1 cellular context compared by ENCODE assay signal in the genomic region with DNA sequence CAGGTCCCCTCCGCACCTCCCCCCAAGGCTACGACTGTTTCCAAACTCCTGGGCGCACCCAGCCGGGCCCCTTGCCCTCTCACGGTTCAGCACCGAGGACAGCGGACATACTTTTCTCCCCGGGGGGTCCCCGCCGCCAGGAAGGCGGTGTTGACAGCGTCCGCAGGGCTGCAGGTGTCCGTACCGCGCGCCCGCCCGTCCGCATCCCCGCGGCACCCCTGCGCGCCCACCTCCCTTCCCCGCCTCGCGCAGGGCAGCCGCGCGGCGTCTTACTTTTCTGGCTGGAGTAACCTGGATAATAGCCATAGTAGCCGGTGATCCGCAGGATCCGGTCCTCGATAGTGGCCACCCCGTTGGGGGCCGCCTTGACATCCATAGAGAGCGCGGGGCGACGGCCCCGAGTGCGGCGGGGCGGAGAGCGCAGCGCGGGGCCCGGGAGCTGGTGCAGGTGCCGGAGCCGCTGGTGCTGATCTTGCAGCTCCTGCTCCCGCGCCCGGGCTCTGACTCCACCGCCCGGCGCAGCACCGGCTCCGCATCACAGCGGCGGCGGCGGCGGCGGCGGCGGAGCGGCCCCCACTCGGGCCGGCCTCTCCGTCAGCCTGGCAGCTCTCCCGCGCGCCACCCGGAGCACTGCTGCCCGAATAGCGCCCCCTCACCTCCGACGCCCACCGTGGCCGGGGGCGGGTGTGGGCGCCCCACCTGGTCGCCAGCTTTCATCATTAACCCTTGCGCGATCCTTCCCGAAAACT.
TF ChIP-seq lines count a peak whose summit lies in the region.

A gene (minus strand): TSS at position 643 of the 749 bp plus-strand sequence.

TF ChIP-seq in K562, 482 proteins besides CTCF, POLR2A, EP300 and RAD21:
- TF ChIP-seq, protein P1, sequence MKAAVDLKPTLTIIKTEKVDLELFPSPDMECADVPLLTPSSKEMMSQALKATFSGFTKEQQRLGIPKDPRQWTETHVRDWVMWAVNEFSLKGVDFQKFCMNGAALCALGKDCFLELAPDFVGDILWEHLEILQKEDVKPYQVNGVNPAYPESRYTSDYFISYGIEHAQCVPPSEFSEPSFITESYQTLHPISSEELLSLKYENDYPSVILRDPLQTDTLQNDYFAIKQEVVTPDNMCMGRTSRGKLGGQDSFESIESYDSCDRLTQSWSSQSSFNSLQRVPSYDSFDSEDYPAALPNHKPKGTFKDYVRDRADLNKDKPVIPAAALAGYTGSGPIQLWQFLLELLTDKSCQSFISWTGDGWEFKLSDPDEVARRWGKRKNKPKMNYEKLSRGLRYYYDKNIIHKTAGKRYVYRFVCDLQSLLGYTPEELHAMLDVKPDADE (conservative IDR thresholded peaks at IDR 0.05; ENCODE audit: control insufficient read depth, low read depth, low read length) = no peak
- TF ChIP-seq EHMT2 (IDR thresholded peaks at IDR 0.05) = 0 out of 2 replicates have a peak, but pooled peaks have one; percentile 32
